Comparison of ENCODE assay signal across 8 cellular contexts in genomic region chr2:88874063-88874657, GRCh38.
DNase-seq lines count a peak whose midpoint lies in the region; ATAC-seq and TF ChIP-seq lines count a peak whose summit lies in the region.

No MANE protein-coding gene starts in this region.

- no peaks in the 10 kb centered on the region for H4K20me1 ChIP-seq in DND-41 (ENCODE audit: insufficient read depth, low read length)

- H3K4me1 ChIP-seq in DND-41 (ENCODE audit: insufficient read depth, low read length), result 0 out of 2 replicates have a peak, but pooled peaks cover 2% of the 10 kb centered on the region

- H3K9me3 ChIP-seq in DND-41 (ENCODE audit: insufficient read depth, low read length, severe bottlenecking), result no peaks in the 10 kb centered on the region

- ATAC-seq in DND-41 (ENCODE audit: insufficient read depth, low read depth), result peak; percentile 94
- no peak for ATAC-seq in GM19397 (IDR thresholded peaks at IDR 0.05; ENCODE audit: unreplicated experiment)
- no peak for ATAC-seq in GM19035 (IDR thresholded peaks at IDR 0.05; ENCODE audit: unreplicated experiment)

- in situ Hi-C loops in SK-MEL-5 (cut with HindIII; ENCODE audit: low pct_unique_long_range_greater_than_20kb, low sequenced_read_pairs) (no loop called here), brain microvascular endothelial cell (cut with HindIII; ENCODE audit: low pct_ligation_motif_present, low sequenced_read_pairs) (no loop called here)

- H3K27ac ChIP-seq in DND-41 (ENCODE audit: low read length) (no peak overlapping the region), brain microvascular endothelial cell (no peak overlapping the region)

- H3K27me3 ChIP-seq in DND-41 (ENCODE audit: insufficient read depth, low read length, poor library complexity) (no peaks in the 10 kb centered on the region), brain microvascular endothelial cell (replicated peaks) (no peaks in the 10 kb centered on the region)

- H3K79me2 ChIP-seq in DND-41 (ENCODE audit: insufficient read depth, low read length), result no peaks in the 10 kb centered on the region

- TF ChIP-seq CTCF in DND-41 (IDR thresholded peaks at IDR 0.05; ENCODE audit: borderline replicate concordance, extremely low read depth, low read length, poor library complexity, severe bottlenecking), result peak; percentile 88
- TF ChIP-seq CTCF in brain microvascular endothelial cell (IDR thresholded peaks at IDR 0.05; ENCODE audit: low read depth, low read length, missing control alignments), result peak; percentile 76

- H3K36me3 ChIP-seq in DND-41 (ENCODE audit: insufficient read depth, low read length) (no peaks in the 10 kb centered on the region), brain microvascular endothelial cell (replicated peaks) (no peaks in the 10 kb centered on the region)

- peak overlapping the region; percentile 56 for H2AFZ ChIP-seq in DND-41 (ENCODE audit: low read depth, low read length)

- H3K4me3 ChIP-seq in DND-41 (ENCODE audit: low read depth in 1 of 2, low read length in 2 of 2) (no peak overlapping the region), brain microvascular endothelial cell (ENCODE audit: low read depth, low read length) (no peak overlapping the region)

- peak; percentile 55 for DNase-seq in DND-41
- DNase-seq in KG1 (lab: John Stamatoyannopoulos, UW), result peak; percentile 51
- DNase-seq in SK-MEL-5 (ENCODE audit: low read depth, low spot score), result peak; percentile 84
- peak; percentile 56 for DNase-seq in brain microvascular endothelial cell
- DNase-seq in iris pigment epithelial cell (ENCODE audit: low read depth), result peak; percentile 65
- peak; percentile 18 for DNase-seq in stimulated activated CD4-positive, alpha-beta T cell treated with anti-CD3 and anti-CD28 coated beads, Interleukin-4, amount 100 ng/mL, for 1 hour

- H3K9ac ChIP-seq in DND-41 (ENCODE audit: low read depth, low read length), result no peak overlapping the region

- peak overlapping the region; percentile 50; the same call in 1 of the 2 replicates for H3K4me2 ChIP-seq in DND-41 (ENCODE audit: insufficient read depth, low read length)

Comparison
In these comparisons a context has a peak if more than half of its experiments do, and no peak if none do; other contexts are left out.
1. DNase-seq: peak in every context shown above with its lines; median percentile 84 in SK-MEL-5; 65 in iris pigment epithelial cell; 56 in brain microvascular endothelial cell; 55 in DND-41; 51 in KG1; 18 in stimulated activated CD4-positive, alpha-beta T cell treated with anti-CD3 and anti-CD28 coated beads, Interleukin-4, amount 100 ng/mL, for 1 hour.